1 cellular context compared by ENCODE assay signal in the genomic region with DNA sequence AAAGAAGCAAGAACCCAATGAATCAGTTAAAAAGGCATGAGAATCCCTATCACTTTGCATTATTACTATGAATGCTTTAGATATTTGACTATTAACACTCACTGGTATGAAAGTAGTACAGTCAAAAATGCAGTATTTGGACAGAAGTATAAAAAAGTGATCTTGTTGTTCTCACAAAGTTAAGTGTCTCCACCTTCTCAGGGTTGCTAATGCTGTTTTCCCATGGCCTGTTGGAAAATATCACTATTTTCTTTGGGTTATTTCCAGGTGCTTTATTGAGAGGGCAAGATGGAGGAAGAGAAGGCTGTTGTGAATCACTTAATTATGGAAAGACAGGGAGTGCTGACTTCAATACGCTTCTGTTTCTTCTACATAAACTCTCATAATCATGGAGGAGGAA.
TF ChIP-seq lines count a peak whose summit lies in the region.

No MANE protein-coding gene starts in this region.

TF ChIP-seq in endothelial cell of umbilical vein, 7 proteins besides CTCF, POLR2A, EP300 and RAD21 (continued from another document):
- TF ChIP-seq MYC (IDR thresholded peaks at IDR 0.05; ENCODE audit: low read depth, low read length) (no peak), EZH2 (IDR thresholded peaks at IDR 0.05; ENCODE audit: borderline replicate concordance, low read depth, low read length, severe bottlenecking) (no peak)
